ENCODE assay signal across 25 cellular contexts in the genomic region with DNA sequence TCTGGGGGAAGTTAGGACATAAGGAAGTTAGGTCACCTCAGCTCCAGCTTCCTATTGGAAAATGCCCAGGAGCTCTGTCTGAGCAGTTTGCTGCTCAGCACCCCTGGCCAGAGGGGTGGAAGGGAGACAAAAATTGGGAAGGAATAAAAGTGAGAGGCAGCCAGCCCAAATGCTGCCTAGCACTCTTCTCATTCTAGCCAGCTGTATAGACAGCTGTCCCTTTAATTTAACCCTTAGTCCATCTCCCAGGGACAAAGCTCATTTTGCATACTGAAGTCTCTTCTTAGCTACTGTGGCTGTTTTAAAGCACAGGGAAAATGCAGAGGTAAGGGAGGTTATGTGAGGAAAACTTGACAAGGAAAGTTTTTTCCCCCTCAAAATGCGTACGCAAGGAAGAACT.
DNase-seq lines count a peak whose midpoint lies in the region; ATAC-seq, FAIRE-seq and TF ChIP-seq lines count a peak whose summit lies in the region.
"Had no signal": no experiment of that assay in that cellular context is flagged by ENCODE, and none has a peak within 500 bp of the region (broad histone marks: within the 10 kb centered on the region; RNA-seq: fewer than 3 reads in every experiment).

No MANE protein-coding gene starts in this region.

- H3K27me3 ChIP-seq in GM23338 (ENCODE audit: insufficient read depth) (no peaks in the 10 kb centered on the region), SJCRH30 (no peaks in the 10 kb centered on the region), spleen (replicated peaks in 1 of 7) (peaks cover 0 to 3% (median 0%) of the 10 kb centered on the region in 7 donors)
- H3K27me3 ChIP-seq: body of pancreas had no signal

- H3K9me3 Mint-ChIP-seq in GM23338 (no peaks in the 10 kb centered on the region), nephron progenitor cell (peaks cover 31% of the 10 kb centered on the region)
- H3K9me3 Mint-ChIP-seq: activated CD4-positive, alpha-beta memory T cell treated with anti-CD3 and anti-CD28 coated beads, Interleukin-2, amount 10 ng/mL, durations not matched to agents 7 days and 5 days; activated naive CD4-positive, alpha-beta T cell treated with anti-CD3 and anti-CD28 coated beads, Interleukin-2, amount 50 U/mL, for 24 hours; HFFc6; T-cell had no signal

- no peaks in the 10 kb centered on the region for H3F3A ChIP-seq in GM23338 (replicated peaks; ENCODE audit: low read depth)

- no peaks in the 10 kb centered on the region for H3K79me2 ChIP-seq in GM23338 (replicated peaks; ENCODE audit: insufficient read depth)

- FAIRE-seq in urothelium cell line (lab: Jason Lieb, UNC), result no peak
- FAIRE-seq: G401.6 had no signal

- ATAC-seq in GM23338, result peak; percentile 48; the same call in 2 of the 3 replicates
- ATAC-seq in HG03432 (IDR thresholded peaks at IDR 0.05; ENCODE audit: unreplicated experiment), result no peak
- ATAC-seq: body of pancreas, left colon, T-cell had no signal

- no peak for TF ChIP-seq CTCF in GM23338 (conservative IDR thresholded peaks at IDR 0.05; ENCODE audit: low read depth in 2 of 2)
- TF ChIP-seq CTCF in fibroblast of mammary gland (conservative IDR thresholded peaks at IDR 0.05; ENCODE audit: control insufficient read depth, insufficient read depth, low read depth, low read length), result no peak
- no peak for TF ChIP-seq CTCF in nephron progenitor cell (IDR thresholded peaks at IDR 0.05)
- no peak for TF ChIP-seq CTCF in spleen (IDR thresholded peaks at IDR 0.05 in 8 of 11, conservative IDR thresholded peaks at IDR 0.05 in 3 of 11)

- H3K4me3 ChIP-seq in GM23338 (no peak overlapping the region), SJCRH30 (peak overlapping the region; percentile 19), fibroblast of mammary gland (ENCODE audit: control insufficient read depth, low read depth, low read length) (no peak overlapping the region), spleen (no peak overlapping the region)
- H3K4me3 ChIP-seq: body of pancreas, thoracic aorta had no signal

- DNase-seq in GM23338 (ENCODE audit: low spot score) (no peak), SJCRH30 (peak; percentile 43 to 73), fibroblast of mammary gland (ENCODE audit: low read depth) (peak; percentile 25), nephron progenitor cell (no peak), urothelium cell line (ENCODE audit: low spot score) (no peak), inferior parietal cortex (ENCODE audit: extremely low spot score) (no peak), spleen (no peak)
- DNase-seq: activated CD4-positive, alpha-beta memory T cell treated with anti-CD3 and anti-CD28 coated beads, Interleukin-2, amount 10 ng/mL, durations not matched to agents 7 days and 5 days; activated T-cell treated with anti-CD3 and anti-CD28 coated beads, Interleukin-2, amount 50 U/mL, for 1 hour; body of pancreas; Calu3; left colon; naive B cell; NCI-H1436 treated with DMSO at 0.1 percent for 48 hours; NCI-H2171; NCI-H774; T-cell had no signal

- H4K20me1 ChIP-seq in GM23338 (replicated peaks; ENCODE audit: insufficient read depth), result no peaks in the 10 kb centered on the region

- no peak overlapping the region for H3K4me3 Mint-ChIP-seq in GM23338
- no peak overlapping the region for H3K4me3 Mint-ChIP-seq in nephron progenitor cell
- H3K4me3 Mint-ChIP-seq: activated CD4-positive, alpha-beta memory T cell treated with anti-CD3 and anti-CD28 coated beads, Interleukin-2, amount 10 ng/mL, durations not matched to agents 7 days and 5 days; activated naive CD4-positive, alpha-beta T cell treated with anti-CD3 and anti-CD28 coated beads, Interleukin-2, amount 50 U/mL, for 24 hours; B cell; HFFc6; naive B cell; T-cell had no signal

- H3K27ac Mint-ChIP-seq in GM23338 (no peak overlapping the region), nephron progenitor cell (peak overlapping the region; percentile 75)
- H3K27ac Mint-ChIP-seq: activated CD4-positive, alpha-beta memory T cell treated with anti-CD3 and anti-CD28 coated beads, Interleukin-2, amount 10 ng/mL, durations not matched to agents 7 days and 5 days; activated naive CD4-positive, alpha-beta T cell treated with anti-CD3 and anti-CD28 coated beads, Interleukin-2, amount 50 U/mL, for 24 hours; B cell; HFFc6; naive B cell; T-cell had no signal

- intact Hi-C loops in spleen (cut with DNase I; ENCODE audit: low total_unique reads), result no loop called here

- H3K36me3 ChIP-seq in GM23338 (ENCODE audit: insufficient read depth) (no peaks in the 10 kb centered on the region), SJCRH30 (no peaks in the 10 kb centered on the region), spleen (no peaks in the 10 kb centered on the region)
- H3K36me3 ChIP-seq: thoracic aorta had no signal

- H3K27ac ChIP-seq in GM23338 (ENCODE audit: low read depth) (no peak overlapping the region), SJCRH30 (peak overlapping the region; percentile 89), spleen (peak overlapping the region in 1 of 8 donors; percentile 4)
- H3K27ac ChIP-seq: body of pancreas, epithelial cell of prostate, thoracic aorta had no signal

- no peaks in the 10 kb centered on the region for H3K9me3 ChIP-seq in SJCRH30 (replicated peaks)
- no peaks in the 10 kb centered on the region for H3K9me3 ChIP-seq in spleen
- H3K9me3 ChIP-seq: body of pancreas, thoracic aorta had no signal

- no peaks in the 10 kb centered on the region for H3K9me2 ChIP-seq in GM23338 (ENCODE audit: insufficient read depth)

- peaks cover 11% of the 10 kb centered on the region for H3K4me1 ChIP-seq in GM23338 (ENCODE audit: insufficient read depth)
- H3K4me1 ChIP-seq in SJCRH30, result peaks cover 41% of the 10 kb centered on the region
- H3K4me1 ChIP-seq in spleen, result peaks cover 0 to 12% (median 4%) of the 10 kb centered on the region in 6 donors
- H3K4me1 ChIP-seq: body of pancreas had no signal

- H2AFZ ChIP-seq in GM23338, result no peak overlapping the region

- 0 out of 2 replicates have a peak overlapping the region, but pooled peaks have one; percentile 32 for H3K4me2 ChIP-seq in GM23338

- 21 to 46% (median 34%) methylated on average over 2 of the region's 2 CpGs for WGBS in spleen, 5 donors

- no peaks in the 10 kb centered on the region for H3K36me3 Mint-ChIP-seq in GM23338 (ENCODE audit: low read depth)
- H3K36me3 Mint-ChIP-seq in nephron progenitor cell (ENCODE audit: low read depth), result peaks cover 30% of the 10 kb centered on the region
- H3K36me3 Mint-ChIP-seq: naive B cell had no signal

- H3K27me3 Mint-ChIP-seq in GM23338 (ENCODE audit: insufficient read depth, low read depth, poor library complexity) (peaks cover 3% of the 10 kb centered on the region), nephron progenitor cell (ENCODE audit: low read depth, poor library complexity) (no peaks in the 10 kb centered on the region)
- H3K27me3 Mint-ChIP-seq: activated CD4-positive, alpha-beta memory T cell treated with anti-CD3 and anti-CD28 coated beads, Interleukin-2, amount 10 ng/mL, durations not matched to agents 7 days and 5 days; activated naive CD4-positive, alpha-beta T cell treated with anti-CD3 and anti-CD28 coated beads, Interleukin-2, amount 50 U/mL, for 24 hours; B cell; naive B cell; progenitor cell of endocrine pancreas; T-cell had no signal

- TF ChIP-seq POLR2A in spleen (IDR thresholded peaks at IDR 0.05), result no peak

- H3K4me1 Mint-ChIP-seq in GM23338 (peaks cover 31% of the 10 kb centered on the region), nephron progenitor cell (peaks cover 47% of the 10 kb centered on the region)
- H3K4me1 Mint-ChIP-seq: activated CD4-positive, alpha-beta memory T cell treated with anti-CD3 and anti-CD28 coated beads, Interleukin-2, amount 10 ng/mL, durations not matched to agents 7 days and 5 days; activated naive CD4-positive, alpha-beta T cell treated with anti-CD3 and anti-CD28 coated beads, Interleukin-2, amount 50 U/mL, for 24 hours; B cell; naive B cell; T-cell had no signal

TF ChIP-seq in GM23338, 12 proteins besides CTCF, POLR2A, EP300 and RAD21 (continues in another document):
- TF ChIP-seq POLR2AphosphoS5 (IDR thresholded peaks at IDR 0.05; ENCODE audit: low read depth) (no peak), ZNF331 (CRISPR knock-in tag; IDR thresholded peaks at IDR 0.05; ENCODE audit: low read depth) (no peak), ZNF114 (CRISPR knock-in tag; IDR thresholded peaks at IDR 0.05) (no peak), EZH2 (IDR thresholded peaks at IDR 0.05; ENCODE audit: low read depth, unreplicated experiment) (no peak), STAT1 (IDR thresholded peaks at IDR 0.05; ENCODE audit: unreplicated experiment) (no peak), NANOG (IDR thresholded peaks at IDR 0.05; ENCODE audit: borderline replicate concordance) (no peak), EZH2phosphoT487 (IDR thresholded peaks at IDR 0.05; ENCODE audit: unreplicated experiment) (no peak), JUNB (IDR thresholded peaks at IDR 0.05; ENCODE audit: unreplicated experiment) (no peak)
- TF ChIP-seq, protein P1, sequence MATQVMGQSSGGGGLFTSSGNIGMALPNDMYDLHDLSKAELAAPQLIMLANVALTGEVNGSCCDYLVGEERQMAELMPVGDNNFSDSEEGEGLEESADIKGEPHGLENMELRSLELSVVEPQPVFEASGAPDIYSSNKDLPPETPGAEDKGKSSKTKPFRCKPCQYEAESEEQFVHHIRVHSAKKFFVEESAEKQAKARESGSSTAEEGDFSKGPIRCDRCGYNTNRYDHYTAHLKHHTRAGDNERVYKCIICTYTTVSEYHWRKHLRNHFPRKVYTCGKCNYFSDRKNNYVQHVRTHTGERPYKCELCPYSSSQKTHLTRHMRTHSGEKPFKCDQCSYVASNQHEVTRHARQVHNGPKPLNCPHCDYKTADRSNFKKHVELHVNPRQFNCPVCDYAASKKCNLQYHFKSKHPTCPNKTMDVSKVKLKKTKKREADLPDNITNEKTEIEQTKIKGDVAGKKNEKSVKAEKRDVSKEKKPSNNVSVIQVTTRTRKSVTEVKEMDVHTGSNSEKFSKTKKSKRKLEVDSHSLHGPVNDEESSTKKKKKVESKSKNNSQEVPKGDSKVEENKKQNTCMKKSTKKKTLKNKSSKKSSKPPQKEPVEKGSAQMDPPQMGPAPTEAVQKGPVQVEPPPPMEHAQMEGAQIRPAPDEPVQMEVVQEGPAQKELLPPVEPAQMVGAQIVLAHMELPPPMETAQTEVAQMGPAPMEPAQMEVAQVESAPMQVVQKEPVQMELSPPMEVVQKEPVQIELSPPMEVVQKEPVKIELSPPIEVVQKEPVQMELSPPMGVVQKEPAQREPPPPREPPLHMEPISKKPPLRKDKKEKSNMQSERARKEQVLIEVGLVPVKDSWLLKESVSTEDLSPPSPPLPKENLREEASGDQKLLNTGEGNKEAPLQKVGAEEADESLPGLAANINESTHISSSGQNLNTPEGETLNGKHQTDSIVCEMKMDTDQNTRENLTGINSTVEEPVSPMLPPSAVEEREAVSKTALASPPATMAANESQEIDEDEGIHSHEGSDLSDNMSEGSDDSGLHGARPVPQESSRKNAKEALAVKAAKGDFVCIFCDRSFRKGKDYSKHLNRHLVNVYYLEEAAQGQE (IDR thresholded peaks at IDR 0.05; ENCODE audit: unreplicated experiment), result no peak

Comparison
In these comparisons a context has a peak if more than half of its experiments do, and no peak if none do; other contexts are left out.
1. DNase-seq: peak in SJCRH30 (2 of 2) and fibroblast of mammary gland (single experiment); none in GM23338 (single experiment), nephron progenitor cell (single experiment), urothelium cell line (single experiment), inferior parietal cortex (single experiment) and spleen (single experiment).